Comparison of ENCODE assay signal across 10 cellular contexts in genomic region chr9:5436441-5436840, GRCh38. TPM values are rescaled to one million over a fixed set of nuclear protein-coding genes. Genes with fewer than 3 reads are reported as not detected.
DNase-seq lines count a peak whose midpoint lies in the region; ATAC-seq and TF ChIP-seq lines count a peak whose summit lies in the region.
"Had no signal": no experiment of that assay in that cellular context is flagged by ENCODE, and none has a peak within 500 bp of the region (broad histone marks: within the 10 kb centered on the region; RNA-seq: fewer than 3 reads in every experiment).

No MANE protein-coding gene starts in this region.

- TF ChIP-seq CTCF in WTC11 (IDR thresholded peaks at IDR 0.05), result no peak
- TF ChIP-seq CTCF in fibroblast of the aortic adventitia (IDR thresholded peaks at IDR 0.05; ENCODE audit: insufficient read depth, low read length), result no peak
- TF ChIP-seq CTCF in testis (IDR thresholded peaks at IDR 0.05), result no peak

- H3K27ac Mint-ChIP-seq in WTC11, result no peak overlapping the region
- H3K27ac Mint-ChIP-seq in stimulated activated effector memory CD8-positive, alpha-beta T cell treated with anti-CD3 and anti-CD28 coated beads, Interleukin-12 subunit alpha, Interleukin-12 subunit beta, amount 100 ng/mL, for 72 hours, result peak overlapping the region; percentile 95

- no peak for DNase-seq in activated T-cell treated with anti-CD3 and anti-CD28 coated beads, Interleukin-2, amount 50 U/mL, for 4 hours
- DNase-seq in activated T-cell treated with anti-CD3 and anti-CD28 coated beads, Interleukin-2, amount 50 U/mL, for 48 hours, result no peak
- no peak for DNase-seq in WTC11 (ENCODE audit: low spot score)
- DNase-seq in fibroblast of the aortic adventitia (ENCODE audit: low read depth), result no peak
- no peak for DNase-seq in stimulated activated effector memory CD8-positive, alpha-beta T cell treated with anti-CD3 and anti-CD28 coated beads, Interleukin-12 subunit alpha, Interleukin-12 subunit beta, amount 100 ng/mL, for 72 hours (ENCODE audit: low spot score in 2 of 2)
- no peak for DNase-seq in testis
- no peak for DNase-seq in NOMO-1 (lab: John Stamatoyannopoulos, UW; ENCODE audit: unreplicated experiment in 2 of 2)
- DNase-seq in NCI-H2029 treated with DMSO at 0.1 percent for 48 hours (lab: John Stamatoyannopoulos, UW), result no peak
- DNase-seq: AML-193, NCI-H1694 treated with DMSO at 0.1 percent for 48 hours had no signal

- H3K4me3 ChIP-seq in fibroblast of the aortic adventitia (ENCODE audit: low read depth, low read length) (peak overlapping the region; percentile 84), testis (no peak overlapping the region)

- H3K4me1 Mint-ChIP-seq in activated T-cell treated with anti-CD3 and anti-CD28 coated beads, Interleukin-2, amount 50 U/mL, for 4 hours (ENCODE audit: low read depth), result peaks cover 42% of the 10 kb centered on the region
- H3K4me1 Mint-ChIP-seq in WTC11, result peaks cover 24% of the 10 kb centered on the region
- peaks cover 53% of the 10 kb centered on the region for H3K4me1 Mint-ChIP-seq in stimulated activated effector memory CD8-positive, alpha-beta T cell treated with anti-CD3 and anti-CD28 coated beads, Interleukin-12 subunit alpha, Interleukin-12 subunit beta, amount 100 ng/mL, for 72 hours

- H3K27me3 ChIP-seq in testis, result no peaks in the 10 kb centered on the region

- intact Hi-C loops in testis (cut with DNase I; ENCODE audit: low total_unique reads), result no loop called here

- CTCF ChIA-PET in WTC11 (lab: Charles Lee), result no interaction called here

- H3K27ac ChIP-seq in testis, result no peak overlapping the region

- WGBS in testis, 2 donors, result 83 to 84% methylated on average over 2 of the region's 2 CpGs

- peaks cover 25% of the 10 kb centered on the region for H3K36me3 Mint-ChIP-seq in activated T-cell treated with anti-CD3 and anti-CD28 coated beads, Interleukin-2, amount 50 U/mL, for 4 hours (ENCODE audit: insufficient read depth)
- H3K36me3 Mint-ChIP-seq in WTC11, result peaks cover 44% of the 10 kb centered on the region
- peaks cover 39% of the 10 kb centered on the region for H3K36me3 Mint-ChIP-seq in stimulated activated effector memory CD8-positive, alpha-beta T cell treated with anti-CD3 and anti-CD28 coated beads, Interleukin-12 subunit alpha, Interleukin-12 subunit beta, amount 100 ng/mL, for 72 hours

- peaks cover 8% of the 10 kb centered on the region for H3K4me1 ChIP-seq in testis

- ATAC-seq in activated T-cell treated with anti-CD3 and anti-CD28 coated beads, Interleukin-2, amount 50 U/mL, for 4 hours, result no peak
- no peak for ATAC-seq in WTC11
- ATAC-seq in stimulated activated effector memory CD8-positive, alpha-beta T cell treated with anti-CD3 and anti-CD28 coated beads, Interleukin-12 subunit alpha, Interleukin-12 subunit beta, amount 100 ng/mL, for 72 hours, result no peak

- no peaks in the 10 kb centered on the region for H3K27me3 Mint-ChIP-seq in activated T-cell treated with anti-CD3 and anti-CD28 coated beads, Interleukin-2, amount 50 U/mL, for 4 hours (ENCODE audit: low read depth)
- H3K27me3 Mint-ChIP-seq in WTC11 (ENCODE audit: low read depth), result no peaks in the 10 kb centered on the region

- no peaks in the 10 kb centered on the region for H3K9me3 Mint-ChIP-seq in activated T-cell treated with anti-CD3 and anti-CD28 coated beads, Interleukin-2, amount 50 U/mL, for 4 hours
- H3K9me3 Mint-ChIP-seq in WTC11, result peaks cover 17% of the 10 kb centered on the region
- no peaks in the 10 kb centered on the region for H3K9me3 Mint-ChIP-seq in stimulated activated effector memory CD8-positive, alpha-beta T cell treated with anti-CD3 and anti-CD28 coated beads, Interleukin-12 subunit alpha, Interleukin-12 subunit beta, amount 100 ng/mL, for 72 hours

- POLR2A ChIA-PET in WTC11 (lab: Charles Lee), result no interaction called here

- no peak for TF ChIP-seq POLR2A in testis (IDR thresholded peaks at IDR 0.05)

- H3K9me3 ChIP-seq in testis, result no peaks in the 10 kb centered on the region

- H3K4me3 Mint-ChIP-seq in activated T-cell treated with anti-CD3 and anti-CD28 coated beads, Interleukin-2, amount 50 U/mL, for 4 hours, result peak overlapping the region; percentile 91
- H3K4me3 Mint-ChIP-seq in WTC11, result peak overlapping the region; percentile 95
- peak overlapping the region; percentile 89 for H3K4me3 Mint-ChIP-seq in stimulated activated effector memory CD8-positive, alpha-beta T cell treated with anti-CD3 and anti-CD28 coated beads, Interleukin-12 subunit alpha, Interleukin-12 subunit beta, amount 100 ng/mL, for 72 hours

- no peaks in the 10 kb centered on the region for H3K36me3 ChIP-seq in testis (ENCODE audit: low read depth, missing control alignments)

TF ChIP-seq in WTC11, 78 proteins besides CTCF, POLR2A, EP300 and RAD21:
- TF ChIP-seq ZNF281 (CRISPR knock-in tag; IDR thresholded peaks at IDR 0.05) (no peak), ZSCAN18 (CRISPR knock-in tag; IDR thresholded peaks at IDR 0.05) (no peak), FOXP4 (CRISPR knock-in tag; IDR thresholded peaks at IDR 0.05) (no peak)

RNA-seq across cellular contexts. Expression of gene PLGRKT, which starts 1.3 kb away (rescaled TPM):
- total RNA-seq in activated T-cell treated with anti-CD3 and anti-CD28 coated beads, Interleukin-2, amount 50 U/mL, for 4 hours, result 10 to 100 TPM; 23.7 to 45.3 (median 30.9) TPM
- total RNA-seq in WTC11 (2021), result 19.2 to 26.3 TPM (median 25.0 TPM) in 3 replicates
- total RNA-seq in fibroblast of the aortic adventitia (ENCODE audit: low replicate concordance), result 6.5 and 25.8 TPM in 2 replicates
- total RNA-seq in testis, result 1 to 10 TPM; 7.5 to 9.5 TPM
- 13.4 TPM for polyA plus RNA-seq in testis (ENCODE audit: insufficient read depth, low read depth, low replicate concordance)

RNA-seq across cellular contexts. Expression of gene CD274, which starts 13.9 kb away (rescaled TPM):
- 10 to 100 TPM; 33.7 to 58.4 (median 42.1) TPM for total RNA-seq in activated T-cell treated with anti-CD3 and anti-CD28 coated beads, Interleukin-2, amount 50 U/mL, for 4 hours
- total RNA-seq in WTC11 (2021) (0.05 to 0.42 TPM (median 0.21 TPM) in 3 replicates), fibroblast of the aortic adventitia (ENCODE audit: low replicate concordance) (0.33 and 1.1 TPM in 2 replicates), testis (1 to 10 TPM; 1.3 to 1.5 TPM)
- polyA plus RNA-seq in testis (ENCODE audit: insufficient read depth, low read depth, low replicate concordance), result 4.6 TPM

Comparison
In these comparisons a context has a peak if more than half of its experiments do, and no peak if none do; other contexts are left out.
1. RNA of gene CD274, which starts 13.9 kb away (total RNA-seq): 33.7 to 58.4 TPM in activated T-cell treated with anti-CD3 and anti-CD28 coated beads, Interleukin-2, amount 50 U/mL, for 4 hours; 1.3 to 1.5 TPM in testis, 0.33 to 1.1 TPM in fibroblast of the aortic adventitia and 0.05 to 0.42 TPM in WTC11; every median in the first group is over 10 times any median in the second.
2. Peak in every context shown above with its lines, with median percentiles within 50 percentile points of each other: H3K4me3 Mint-ChIP-seq.